Comparison of ENCODE assay signal across 14 cellular contexts in the genomic region with DNA sequence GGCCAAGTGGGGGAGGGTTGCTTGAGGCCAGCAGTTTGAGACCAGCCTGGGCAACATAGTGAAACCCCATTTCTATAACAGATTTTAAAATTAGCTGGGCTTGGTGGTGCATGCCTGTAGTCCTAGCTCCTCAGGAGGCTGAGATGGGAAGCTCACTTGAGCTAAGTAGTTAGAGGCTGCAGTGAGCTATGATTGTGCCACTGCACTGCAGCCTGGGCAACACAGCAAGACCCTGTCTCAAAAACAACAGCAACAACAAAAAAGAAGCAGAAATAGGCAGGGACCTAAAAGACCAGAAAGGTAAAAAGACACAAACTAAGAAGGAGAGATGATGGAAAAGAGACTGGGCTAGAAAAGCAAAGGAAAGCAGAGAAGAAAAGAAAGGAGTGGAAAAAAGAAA. TPM values are rescaled to one million over a fixed set of nuclear protein-coding genes. Genes with fewer than 3 reads are reported as not detected.
A peak's percentile ranks its signal among the peaks of the same experiment; 100 is the strongest.
DNase-seq lines count a peak whose midpoint lies in the region; ATAC-seq, FAIRE-seq and TF ChIP-seq lines count a peak whose summit lies in the region.
"Not testable (repeated sequence)": the region's sequence is repeated elsewhere in the genome, so short reads cannot be mapped to it uniquely, and the experiment has no call there.
"Had no signal": no experiment of that assay in that cellular context is flagged by ENCODE, and none has a peak within 500 bp of the region (broad histone marks: within the 10 kb centered on the region; RNA-seq: fewer than 3 reads in every experiment).

No MANE protein-coding gene starts in this region.

- intact Hi-C loops in K562 (cut with micrococcal nuclease), result not testable (repeated sequence)

- TF ChIP-seq CTCF in HEK293 (tag by site-specific recombination; IDR thresholded peaks at IDR 0.05); WTC11 (IDR thresholded peaks at IDR 0.05); K562 (IDR thresholded peaks at IDR 0.05 in 2 of 3, conservative IDR thresholded peaks at IDR 0.05 in 1 of 3; ENCODE audit: insufficient read depth in 2 of 3, low read depth in 1 of 3, low read length in 3 of 3); nephron (IDR thresholded peaks at IDR 0.05; ENCODE audit: unreplicated experiment in 3 of 3): not testable (repeated sequence)

- H4K20me1 ChIP-seq in BLaER1 treated with 17β-estradiol and CSF1 and Interleukin-3, amounts not matched to agents 10 nM and 100 nM, result peaks cover 0 to 11% (median 0%) of the 10 kb centered on the region in 11 experiments; a peak in 3 of 22 replicates
- H4K20me1 ChIP-seq in K562 (replicated peaks; ENCODE audit: control insufficient read depth, insufficient read depth, low read length), result not testable (repeated sequence)

- not testable (repeated sequence) for TF ChIP-seq EP300 in K562 (IDR thresholded peaks at IDR 0.05; ENCODE audit: low read length)

- not testable (repeated sequence) for H3K79me2 ChIP-seq in K562 (ENCODE audit: control insufficient read depth, insufficient read depth, low read length)

- not testable (repeated sequence) for H3K27ac Mint-ChIP-seq in WTC11
- peak overlapping the region; percentile 4 for H3K27ac Mint-ChIP-seq in activated T-cell treated with anti-CD3 and anti-CD28 coated beads, Interleukin-2, amount 50 U/mL, for 72 hours
- H3K27ac Mint-ChIP-seq in nephron, result peak overlapping the region in 2 of 3 experiments; percentile 17 to 57
- peak overlapping the region; percentile 45 for H3K27ac Mint-ChIP-seq in stimulated activated effector memory CD8-positive, alpha-beta T cell treated with anti-CD3 and anti-CD28 coated beads, Interleukin-12 subunit alpha, Interleukin-12 subunit beta, amount 100 ng/mL, for 72 hours

- not testable (repeated sequence) for FAIRE-seq in K562 (lab: Jason Lieb, UNC)

- H3K9me1 ChIP-seq in K562 (ENCODE audit: control insufficient read depth, insufficient read depth, low read length), result not testable (repeated sequence)

- peak overlapping the region in 1 of 11 experiments; percentile 36; a peak in 1 of 22 replicates for H3K27ac ChIP-seq in BLaER1 treated with 17β-estradiol and CSF1 and Interleukin-3, amounts not matched to agents 10 nM and 100 nM
- not testable (repeated sequence) for H3K27ac ChIP-seq in HEK293 (ENCODE audit: extremely low read depth, low read depth, low read length); K562 (ENCODE audit: extremely low read depth, low read depth, low read length)

- H3K36me3 Mint-ChIP-seq in WTC11; activated T-cell treated with anti-CD3 and anti-CD28 coated beads, Interleukin-2, amount 50 U/mL, for 72 hours (ENCODE audit: insufficient read depth in 2 of 2); nephron (ENCODE audit: low read depth); stimulated activated effector memory CD8-positive, alpha-beta T cell treated with anti-CD3 and anti-CD28 coated beads, Interleukin-12 subunit alpha, Interleukin-12 subunit beta, amount 100 ng/mL, for 72 hours: not testable (repeated sequence)

- in situ Hi-C loops in K562 (cut with MboI), result not testable (repeated sequence)

- ATAC-seq in WTC11; activated T-cell treated with anti-CD3 and anti-CD28 coated beads, Interleukin-2, amount 50 U/mL, for 72 hours (replicated peaks in 1 of 2); K562; stimulated activated effector memory CD8-positive, alpha-beta T cell treated with anti-CD3 and anti-CD28 coated beads, Interleukin-12 subunit alpha, Interleukin-12 subunit beta, amount 100 ng/mL, for 72 hours: not testable (repeated sequence)

- peaks cover 27 to 48% (median 39%) of the 10 kb centered on the region in 10 experiments for H3K4me1 ChIP-seq in BLaER1 treated with 17β-estradiol and CSF1 and Interleukin-3, amounts not matched to agents 10 nM and 100 nM
- not testable (repeated sequence) for H3K4me1 ChIP-seq in HEK293 (ENCODE audit: control insufficient read depth, insufficient read depth, low read length)
- peaks cover 4 to 28% of the 10 kb centered on the region in 2 experiments; a peak in 4 of 5 replicates for H3K4me1 ChIP-seq in K562 (replicated peaks in 1 of 2; ENCODE audit: control insufficient read depth in 2 of 2, insufficient read depth in 2 of 2, low read length in 2 of 2)

- peak overlapping the region; percentile 71 to 88 (median 84) for H3K4me2 ChIP-seq in BLaER1 treated with 17β-estradiol and CSF1 and Interleukin-3, amounts not matched to agents 10 nM and 100 nM
- not testable (repeated sequence) for H3K4me2 ChIP-seq in K562 (ENCODE audit: insufficient read depth, low read length)

- H3K4me1 Mint-ChIP-seq in WTC11, result peaks cover 11% of the 10 kb centered on the region
- not testable (repeated sequence) for H3K4me1 Mint-ChIP-seq in activated T-cell treated with anti-CD3 and anti-CD28 coated beads, Interleukin-2, amount 50 U/mL, for 72 hours (ENCODE audit: low read depth); stimulated activated effector memory CD8-positive, alpha-beta T cell treated with anti-CD3 and anti-CD28 coated beads, Interleukin-12 subunit alpha, Interleukin-12 subunit beta, amount 100 ng/mL, for 72 hours
- peaks cover 20% of the 10 kb centered on the region for H3K4me1 Mint-ChIP-seq in nephron

- H3K27me3 Mint-ChIP-seq in WTC11 (ENCODE audit: low read depth) (peaks cover 61% of the 10 kb centered on the region), nephron (ENCODE audit: low read depth) (peaks cover 24% of the 10 kb centered on the region)
- peaks cover 49% of the 10 kb centered on the region for H3K27me3 Mint-ChIP-seq in activated T-cell treated with anti-CD3 and anti-CD28 coated beads, Interleukin-2, amount 50 U/mL, for 72 hours (ENCODE audit: low read depth)

- H3K9me3 Mint-ChIP-seq in WTC11; activated T-cell treated with anti-CD3 and anti-CD28 coated beads, Interleukin-2, amount 50 U/mL, for 72 hours; nephron; stimulated activated effector memory CD8-positive, alpha-beta T cell treated with anti-CD3 and anti-CD28 coated beads, Interleukin-12 subunit alpha, Interleukin-12 subunit beta, amount 100 ng/mL, for 72 hours: not testable (repeated sequence)

- not testable (repeated sequence) for H2AFZ ChIP-seq in K562 (ENCODE audit: low read depth, low read length)

- H3K36me3 ChIP-seq in BLaER1 treated with 17β-estradiol and CSF1 and Interleukin-3, amounts not matched to agents 10 nM and 100 nM; HEK293 (ENCODE audit: control insufficient read depth in 2 of 2, insufficient read depth in 1 of 2, low read length in 2 of 2); K562 (ENCODE audit: control insufficient read depth, insufficient read depth, low read length): not testable (repeated sequence)

- DNase-seq in WTC11 (ENCODE audit: low spot score); activated T-cell treated with anti-CD3 and anti-CD28 coated beads, Interleukin-2, amount 50 U/mL, for 72 hours; K562 (ENCODE audit: extremely low read depth in 1 of 4, low spot score in 3 of 4); stimulated activated effector memory CD8-positive, alpha-beta T cell treated with anti-CD3 and anti-CD28 coated beads, Interleukin-12 subunit alpha, Interleukin-12 subunit beta, amount 100 ng/mL, for 72 hours (ENCODE audit: low spot score in 2 of 2): not testable (repeated sequence)

- not testable (repeated sequence) for TF ChIP-seq POLR2A in K562 (conservative IDR thresholded peaks at IDR 0.05)

- POLR2A ChIA-PET in HEK293 (lab: Yijun Ruan, JAX) (interaction anchor here (1.1 to 2.4 kb wide), 2 partner anchors 11 to 48 kb away, joined by 3 to 7 read pairs; partner anchors contain the start of genes AAAS and SP1), K562 (lab: Yijun Ruan, JAX) (interaction anchor here (0.7 kb wide), 1 partner anchor 12 kb away, joined by 3 read pairs; no protein-coding TSS in a partner anchor)
- POLR2A ChIA-PET in WTC11 (lab: Charles Lee), result not testable (repeated sequence)

- H3K4me3 Mint-ChIP-seq in WTC11; activated T-cell treated with anti-CD3 and anti-CD28 coated beads, Interleukin-2, amount 50 U/mL, for 72 hours; stimulated activated effector memory CD8-positive, alpha-beta T cell treated with anti-CD3 and anti-CD28 coated beads, Interleukin-12 subunit alpha, Interleukin-12 subunit beta, amount 100 ng/mL, for 72 hours: not testable (repeated sequence)
- H3K4me3 Mint-ChIP-seq in nephron, result peak overlapping the region in 1 of 3 experiments; percentile 29

- TF ChIP-seq RAD21 in K562 (CRISPR knock-in tag; conservative IDR thresholded peaks at IDR 0.05 in 1 of 2, IDR thresholded peaks at IDR 0.05 in 1 of 2), result not testable (repeated sequence)

- BruUV-seq in K562 (replicated peaks; lab: Mats Ljungman, UMichigan), result not testable (repeated sequence)

- CTCF ChIA-PET in HEK293 (lab: Yijun Ruan, JAX), result interaction anchor here (1.0 to 12.7 kb wide), 3 partner anchors 9 to 177 kb away, joined by 3 to 156 read pairs (median 3); no protein-coding TSS in a partner anchor
- CTCF ChIA-PET in WTC11 (lab: Charles Lee), result interaction anchor here (0.5 to 2.6 kb wide), 3 partner anchors 11 to 150 kb away, joined by 3 to 15 read pairs (median 4); partner anchors contain the start of gene AAAS
- CTCF ChIA-PET in K562 (lab: Yijun Ruan, JAX; ENCODE audit: low intra/inter-chr PET ratio), result not testable (repeated sequence)

- H3K4me3 ChIP-seq in BLaER1 treated with 17β-estradiol and CSF1 and Interleukin-3, amounts not matched to agents 10 nM and 100 nM; HEK293 (ENCODE audit: low read depth, low read length); K562: not testable (repeated sequence)

- peak overlapping the region in 9 of 11 experiments; percentile 12 to 68 (median 55); a peak in 10 of 22 replicates for H3K9ac ChIP-seq in BLaER1 treated with 17β-estradiol and CSF1 and Interleukin-3, amounts not matched to agents 10 nM and 100 nM
- not testable (repeated sequence) for H3K9ac ChIP-seq in K562 (ENCODE audit: insufficient read depth in 1 of 2, low read depth in 2 of 2, low read length in 2 of 2)

- not testable (repeated sequence) for H3K9me3 ChIP-seq in BLaER1 treated with 17β-estradiol and CSF1 and Interleukin-3, amounts not matched to agents 10 nM and 100 nM (replicated peaks in 1 of 11); HEK293 (ENCODE audit: control insufficient read depth, insufficient read depth, low read depth, low read length); K562 (replicated peaks; ENCODE audit: control insufficient read depth, insufficient read depth, low read depth, low read length)

- peaks cover 29 to 51% (median 44%) of the 10 kb centered on the region in 11 experiments for H3K27me3 ChIP-seq in BLaER1 treated with 17β-estradiol and CSF1 and Interleukin-3, amounts not matched to agents 10 nM and 100 nM
- not testable (repeated sequence) for H3K27me3 ChIP-seq in K562 (ENCODE audit: control insufficient read depth in 2 of 2, insufficient read depth in 2 of 2, low read length in 2 of 2)

RNA-seq across cellular contexts. Expression of gene SP7, which starts 3.8 kb away (rescaled TPM):
- total RNA-seq in WTC11 (2021) (0.09 TPM in 1 of 3 replicates, not detected in the others), K562 (2014; rRNA removed) (not detected in 2 replicates), K562 (2014; rRNA removed; fragmentation: Illumina TruSeq; extraction: Trizol) (not detected in 2 replicates), K562 (2015; rRNA removed; fragmentation: Illumina TruSeq; extraction: Trizol) (not detected in 2 replicates), K562 (2021) (not detected in 2 replicates)
- not detected for total RNA-seq in activated T-cell treated with anti-CD3 and anti-CD28 coated beads, Interleukin-2, amount 50 U/mL, for 72 hours
- not detected in 2 replicates for total RNA-seq in K562 (2011; cell fraction: chromatin; rRNA removed; ENCODE audit: low replicate concordance)
- not detected in 2 replicates for total RNA-seq in K562 (2011; cell fraction: nucleolus; rRNA removed)
- total RNA-seq in K562 (2011; cell fraction: nucleoplasm; rRNA removed), result not detected in 2 replicates
- polyA plus RNA-seq in K562 (2011; rRNA removed) (0.03 and 0.04 TPM in 2 replicates), K562 (2014; fragmentation: Illumina TruSeq; extraction: Trizol) (not detected in 2 replicates), K562 (2014; fragmentation: Nextera tagmentation; extraction: Ambion mirVana) (not detected), K562 (2014; rRNA removed) (not detected in 2 replicates)
- 0.04 TPM in 1 of 2 replicates, not detected in the other for polyA plus RNA-seq in K562 (2011; cell fraction: cytosol; rRNA removed)
- 0.04 TPM in 1 of 2 replicates, not detected in the other for polyA plus RNA-seq in K562 (2011; cell fraction: nucleus; rRNA removed)
- 0.04 and 0.07 TPM in 2 replicates for polyA plus RNA-seq in K562 (2012)
- polyA minus RNA-seq in K562 (2011; rRNA and poly(A)+ RNA removed), result not detected in 2 replicates
- not detected in 2 replicates for polyA minus RNA-seq in K562 (2011; cell fraction: cytosol; rRNA and poly(A)+ RNA removed)
- polyA minus RNA-seq in K562 (2011; cell fraction: nucleus; rRNA and poly(A)+ RNA removed), result not detected in 2 replicates
- total RNA-seq: A673; CD4-positive, alpha-beta memory T cell; CD4-positive, CD25-positive, alpha-beta regulatory T cell; CD8-positive, alpha-beta memory T cell; Daoy had no signal
- polyA plus RNA-seq: AG04450; CD14-positive monocyte; CD4-positive, alpha-beta memory T cell; CD8-positive, alpha-beta memory T cell had no signal

RNA-seq across cellular contexts. Expression of gene AAAS, which starts 10.9 kb away (rescaled TPM):
- 95.8 to 104 TPM (median 98.9 TPM) in 3 replicates for total RNA-seq in WTC11 (2021)
- 100 to 1,000 TPM in 1 of 2 donors, 10 to 100 TPM in 1; 99.0 to 118 TPM for total RNA-seq in activated T-cell treated with anti-CD3 and anti-CD28 coated beads, Interleukin-2, amount 50 U/mL, for 72 hours
- 123 and 253 TPM in 2 replicates for total RNA-seq in K562 (2011; cell fraction: chromatin; rRNA removed; ENCODE audit: low replicate concordance)
- 149 and 151 TPM in 2 replicates for total RNA-seq in K562 (2011; cell fraction: nucleolus; rRNA removed)
- total RNA-seq in K562 (2011; cell fraction: nucleoplasm; rRNA removed), result 129 and 138 TPM in 2 replicates
- 81.8 and 106 TPM in 2 replicates for total RNA-seq in K562 (2014; rRNA removed)
- total RNA-seq in K562 (2014; rRNA removed; fragmentation: Illumina TruSeq; extraction: Trizol), result 45.1 and 51.9 TPM in 2 replicates
- total RNA-seq in K562 (2015; rRNA removed; fragmentation: Illumina TruSeq; extraction: Trizol), result 79.8 and 81.1 TPM in 2 replicates
- 103 and 106 TPM in 2 replicates for total RNA-seq in K562 (2021)
- polyA plus RNA-seq in K562 (2011; rRNA removed), result 80.5 and 110 TPM in 2 replicates
- polyA plus RNA-seq in K562 (2011; cell fraction: cytosol; rRNA removed), result 148 and 158 TPM in 2 replicates
- polyA plus RNA-seq in K562 (2011; cell fraction: nucleus; rRNA removed), result 427 and 439 TPM in 2 replicates
- 85.9 and 108 TPM in 2 replicates for polyA plus RNA-seq in K562 (2012)
- polyA plus RNA-seq in K562 (2014; fragmentation: Illumina TruSeq; extraction: Trizol), result 99.6 and 119 TPM in 2 replicates
- 100 to 1,000 TPM; 124 to 157 TPM for polyA plus RNA-seq in K562 (2014; fragmentation: Nextera tagmentation; extraction: Ambion mirVana)
- 95.9 and 103 TPM in 2 replicates for polyA plus RNA-seq in K562 (2014; rRNA removed)
- polyA minus RNA-seq in K562 (2011; rRNA and poly(A)+ RNA removed), result 91.3 and 115 TPM in 2 replicates
- 75.9 and 85.9 TPM in 2 replicates for polyA minus RNA-seq in K562 (2011; cell fraction: cytosol; rRNA and poly(A)+ RNA removed)
- polyA minus RNA-seq in K562 (2011; cell fraction: nucleus; rRNA and poly(A)+ RNA removed), result 62.5 and 105 TPM in 2 replicates

RNA-seq across cellular contexts. Expression of gene MYG1, which starts 32.8 kb away (rescaled TPM):
- total RNA-seq in WTC11 (2021) (84.7 to 93.1 TPM (median 92.8 TPM) in 3 replicates), K562 (2014; rRNA removed) (1.8 and 2.9 TPM in 2 replicates), K562 (2014; rRNA removed; fragmentation: Illumina TruSeq; extraction: Trizol) (0.86 and 1.1 TPM in 2 replicates), K562 (2015; rRNA removed; fragmentation: Illumina TruSeq; extraction: Trizol) (3.0 and 3.3 TPM in 2 replicates), K562 (2021) (3.9 and 4.6 TPM in 2 replicates)
- total RNA-seq in activated T-cell treated with anti-CD3 and anti-CD28 coated beads, Interleukin-2, amount 50 U/mL, for 72 hours, result 10 to 100 TPM; 83.5 to 89.9 TPM
- 23.2 and 63.0 TPM in 2 replicates for total RNA-seq in K562 (2011; cell fraction: chromatin; rRNA removed; ENCODE audit: low replicate concordance)
- total RNA-seq in K562 (2011; cell fraction: nucleolus; rRNA removed), result 28.3 and 35.0 TPM in 2 replicates
- total RNA-seq in K562 (2011; cell fraction: nucleoplasm; rRNA removed), result 24.2 and 34.6 TPM in 2 replicates
- polyA plus RNA-seq in K562 (2011; rRNA removed) (3.0 and 7.2 TPM in 2 replicates), K562 (2014; fragmentation: Illumina TruSeq; extraction: Trizol) (1.7 and 2.1 TPM in 2 replicates), K562 (2014; fragmentation: Nextera tagmentation; extraction: Ambion mirVana) (1 to 10 TPM in 1 of 2 experiments, under 1 TPM in 1; 0.45 to 1.3 TPM), K562 (2014; rRNA removed) (4.9 and 5.6 TPM in 2 replicates)
- 2.8 and 4.9 TPM in 2 replicates for polyA plus RNA-seq in K562 (2011; cell fraction: cytosol; rRNA removed)
- polyA plus RNA-seq in K562 (2011; cell fraction: nucleus; rRNA removed), result 39.1 and 39.9 TPM in 2 replicates
- 2.3 and 8.9 TPM in 2 replicates for polyA plus RNA-seq in K562 (2012)
- polyA minus RNA-seq in K562 (2011; rRNA and poly(A)+ RNA removed), result 3.0 and 4.4 TPM in 2 replicates
- 2.0 and 4.0 TPM in 2 replicates for polyA minus RNA-seq in K562 (2011; cell fraction: cytosol; rRNA and poly(A)+ RNA removed)
- 8.6 and 11.4 TPM in 2 replicates for polyA minus RNA-seq in K562 (2011; cell fraction: nucleus; rRNA and poly(A)+ RNA removed)

RNA-seq across cellular contexts. Expression of gene PFDN5, which starts 37.0 kb away (rescaled TPM):
- 263 to 286 TPM (median 270 TPM) in 3 replicates for total RNA-seq in WTC11 (2021)
- total RNA-seq in activated T-cell treated with anti-CD3 and anti-CD28 coated beads, Interleukin-2, amount 50 U/mL, for 72 hours, result 100 to 1,000 TPM; 301 to 318 TPM
- total RNA-seq in K562 (2011; cell fraction: chromatin; rRNA removed; ENCODE audit: low replicate concordance), result 274 and 406 TPM in 2 replicates
- total RNA-seq in K562 (2011; cell fraction: nucleolus; rRNA removed), result 346 and 363 TPM in 2 replicates
- total RNA-seq in K562 (2011; cell fraction: nucleoplasm; rRNA removed), result 389 and 520 TPM in 2 replicates
- total RNA-seq in K562 (2014; rRNA removed), result 395 and 475 TPM in 2 replicates
- 742 and 748 TPM in 2 replicates for total RNA-seq in K562 (2014; rRNA removed; fragmentation: Illumina TruSeq; extraction: Trizol)
- 576 and 603 TPM in 2 replicates for total RNA-seq in K562 (2015; rRNA removed; fragmentation: Illumina TruSeq; extraction: Trizol)
- 361 and 366 TPM in 2 replicates for total RNA-seq in K562 (2021)
- polyA plus RNA-seq in K562 (2011; rRNA removed), result 988 and 1,156 TPM in 2 replicates
- polyA plus RNA-seq in K562 (2011; cell fraction: cytosol; rRNA removed), result 581 and 1,108 TPM in 2 replicates
- polyA plus RNA-seq in K562 (2011; cell fraction: nucleus; rRNA removed), result 677 and 1,297 TPM in 2 replicates
- 482 and 595 TPM in 2 replicates for polyA plus RNA-seq in K562 (2012)
- 540 and 563 TPM in 2 replicates for polyA plus RNA-seq in K562 (2014; fragmentation: Illumina TruSeq; extraction: Trizol)
- 1,000 to 10,000 TPM; 1,505 to 1,636 TPM for polyA plus RNA-seq in K562 (2014; fragmentation: Nextera tagmentation; extraction: Ambion mirVana)
- 707 and 867 TPM in 2 replicates for polyA plus RNA-seq in K562 (2014; rRNA removed)
- polyA minus RNA-seq in K562 (2011; rRNA and poly(A)+ RNA removed), result 355 and 476 TPM in 2 replicates
- polyA minus RNA-seq in K562 (2011; cell fraction: cytosol; rRNA and poly(A)+ RNA removed), result 76.3 and 107 TPM in 2 replicates
- 102 and 229 TPM in 2 replicates for polyA minus RNA-seq in K562 (2011; cell fraction: nucleus; rRNA and poly(A)+ RNA removed)

RNA-seq across cellular contexts. Expression of gene SP1, which starts 47.6 kb away (rescaled TPM):
- 77.3 to 87.2 TPM (median 79.4 TPM) in 3 replicates for total RNA-seq in WTC11 (2021)
- 100 to 1,000 TPM; 110 to 121 TPM for total RNA-seq in activated T-cell treated with anti-CD3 and anti-CD28 coated beads, Interleukin-2, amount 50 U/mL, for 72 hours
- 65.4 and 90.5 TPM in 2 replicates for total RNA-seq in K562 (2011; cell fraction: chromatin; rRNA removed; ENCODE audit: low replicate concordance)
- 29.7 and 34.7 TPM in 2 replicates for total RNA-seq in K562 (2011; cell fraction: nucleolus; rRNA removed)
- 46.8 and 54.4 TPM in 2 replicates for total RNA-seq in K562 (2011; cell fraction: nucleoplasm; rRNA removed)
- total RNA-seq in K562 (2014; rRNA removed), result 31.5 and 32.2 TPM in 2 replicates
- total RNA-seq in K562 (2014; rRNA removed; fragmentation: Illumina TruSeq; extraction: Trizol), result 44.0 and 47.9 TPM in 2 replicates
- total RNA-seq in K562 (2015; rRNA removed; fragmentation: Illumina TruSeq; extraction: Trizol), result 48.9 and 51.7 TPM in 2 replicates
- 62.2 and 65.5 TPM in 2 replicates for total RNA-seq in K562 (2021)
- 41.6 and 64.9 TPM in 2 replicates for polyA plus RNA-seq in K562 (2011; rRNA removed)
- polyA plus RNA-seq in K562 (2011; cell fraction: cytosol; rRNA removed), result 55.5 and 56.9 TPM in 2 replicates
- polyA plus RNA-seq in K562 (2011; cell fraction: nucleus; rRNA removed), result 49.9 and 53.7 TPM in 2 replicates
- polyA plus RNA-seq in K562 (2012), result 23.7 and 26.5 TPM in 2 replicates
- polyA plus RNA-seq in K562 (2014; fragmentation: Illumina TruSeq; extraction: Trizol), result 38.7 and 47.4 TPM in 2 replicates
- 10 to 100 TPM in 1 of 2 experiments, 1 to 10 TPM in 1; 8.0 to 12.3 TPM for polyA plus RNA-seq in K562 (2014; fragmentation: Nextera tagmentation; extraction: Ambion mirVana)
- 25.5 and 28.2 TPM in 2 replicates for polyA plus RNA-seq in K562 (2014; rRNA removed)
- 140 and 156 TPM in 2 replicates for polyA minus RNA-seq in K562 (2011; rRNA and poly(A)+ RNA removed)
- polyA minus RNA-seq in K562 (2011; cell fraction: cytosol; rRNA and poly(A)+ RNA removed), result 64.3 and 64.4 TPM in 2 replicates
- 19.3 and 32.3 TPM in 2 replicates for polyA minus RNA-seq in K562 (2011; cell fraction: nucleus; rRNA and poly(A)+ RNA removed)
